9 cellular contexts compared by ENCODE assay signal in the genomic region with DNA sequence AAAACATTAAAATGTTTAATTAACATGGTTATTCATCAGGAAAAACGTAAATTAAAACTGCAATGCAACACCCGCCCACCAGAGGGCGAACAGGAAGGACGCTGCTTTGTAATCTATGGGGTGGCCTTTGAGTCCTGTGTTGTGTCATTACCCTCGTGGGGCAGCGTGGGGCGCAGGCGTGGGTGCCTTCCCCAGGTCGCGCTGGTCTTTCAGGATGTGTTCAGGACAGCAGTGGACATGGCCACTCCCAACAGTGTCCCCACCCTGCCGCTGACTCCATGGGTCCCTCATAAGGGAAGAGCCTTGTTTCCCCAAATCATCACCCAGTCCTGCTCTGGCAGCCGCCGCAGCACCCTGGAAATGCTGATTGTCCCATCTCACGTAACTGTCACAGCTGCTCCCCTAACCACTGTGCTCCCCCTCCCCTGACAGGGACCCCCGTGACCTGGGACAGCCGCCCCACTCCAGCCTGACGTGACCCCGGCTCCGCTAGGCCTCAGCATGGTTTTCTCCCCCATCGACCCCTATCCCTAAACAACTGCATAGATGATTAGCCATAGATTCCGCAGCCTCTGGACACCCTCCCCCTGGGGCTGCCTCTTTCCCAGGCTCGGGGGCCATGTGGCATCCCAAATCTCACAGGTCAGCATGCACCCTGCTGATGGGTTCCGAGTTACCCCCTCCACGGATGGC. TPM values are rescaled to one million over a fixed set of nuclear protein-coding genes. Genes with fewer than 3 reads are reported as not detected.
A peak's percentile ranks its signal among the peaks of the same experiment; 100 is the strongest.
DNase-seq lines count a peak whose midpoint lies in the region; ATAC-seq, FAIRE-seq and TF ChIP-seq lines count a peak whose summit lies in the region.
"Had no signal": no experiment of that assay in that cellular context is flagged by ENCODE, and none has a peak within 500 bp of the region (broad histone marks: within the 10 kb centered on the region; RNA-seq: fewer than 3 reads in every experiment).

No MANE protein-coding gene starts in this region.

- FAIRE-seq in A549 (lab: Jason Lieb, UNC) (no peak), GM12892 (lab: Jason Lieb, UNC) (peak; percentile 78)
- FAIRE-seq: islet of Langerhans had no signal

- H3K27ac ChIP-seq in A549, result no peak overlapping the region
- no peak overlapping the region for H3K27ac ChIP-seq in heart left ventricle
- H3K27ac ChIP-seq in gastrocnemius medialis, result no peak overlapping the region

- ATAC-seq in A549 (peak; percentile 54 to 69; a peak in 4 of 6 replicates), heart left ventricle (peak; percentile 26 to 50 (median 26)), gastrocnemius medialis (no peak), HG02623 (IDR thresholded peaks at IDR 0.05; ENCODE audit: unreplicated experiment) (no peak)

- H3K36me3 ChIP-seq in heart left ventricle (no peaks in the 10 kb centered on the region), gastrocnemius medialis (no peaks in the 10 kb centered on the region)

- TF ChIP-seq CTCF in A549 (IDR thresholded peaks at IDR 0.05) (peak; percentile 57), heart left ventricle (IDR thresholded peaks at IDR 0.05) (peak; percentile 61 to 87 (median 70)), gastrocnemius medialis (IDR thresholded peaks at IDR 0.05 in 4 of 5, conservative IDR thresholded peaks at IDR 0.05 in 1 of 5) (peak in 4 of 5 experiments; percentile 17 to 71 (median 56))

- no peak for TF ChIP-seq EP300 in A549 (IDR thresholded peaks at IDR 0.05)

- DNase-seq in A549 (ENCODE audit: low read depth in 1 of 2, low spot score in 1 of 2) (peak; percentile 34 to 39), GM12892 (ENCODE audit: insufficient read length) (no peak), RKO (ENCODE audit: low spot score) (peak; percentile 72), heart left ventricle (peak in 3 of 5 donors; percentile 21 to 46 (median 25)), gastrocnemius medialis (no peak), globus pallidus (ENCODE audit: low spot score) (no peak)
- DNase-seq in activated naive CD4-positive, alpha-beta T cell treated with Interleukin-2 at 50 U/mL for 16 hours, result peak; percentile 58

- 50% methylated on average over 24 of the region's 24 CpGs for whole genome bisulfite sequencing in A549 (ENCODE audit: missing lambda C conversion rate)
- 48 to 58% (median 52%) methylated on average over 24 of the region's 24 CpGs for WGBS in heart left ventricle, 4 donors

- TF ChIP-seq RAD21 in A549 (conservative IDR thresholded peaks at IDR 0.05 in 1 of 2, IDR thresholded peaks at IDR 0.05 in 1 of 2), result peak in 1 of 2 experiments; percentile 39; a peak in 2 of 5 replicates

- TF ChIP-seq POLR2A in A549 (IDR thresholded peaks at IDR 0.05; ENCODE audit: low read length) (no peak), GM12892 (IDR thresholded peaks at IDR 0.05; ENCODE audit: low read depth, low read length) (no peak), heart left ventricle (IDR thresholded peaks at IDR 0.05) (no peak), gastrocnemius medialis (IDR thresholded peaks at IDR 0.05) (no peak)

- H3K4me3 ChIP-seq in A549 (no peak overlapping the region), heart left ventricle (no peak overlapping the region), gastrocnemius medialis (no peak overlapping the region)

- intact Hi-C loops in heart left ventricle (cut with DNase I) (loop anchor here in 7 of 10 donors (5.0 to 10.0 kb wide), 5 partner anchors 262 to 679 kb away; no protein-coding TSS in a partner anchor), gastrocnemius medialis (cut with DNase I; ENCODE audit: low total_unique reads) (no loop called here)

- H3K27me3 ChIP-seq in heart left ventricle (peaks cover 0 to 13% (median 2%) of the 10 kb centered on the region in 9 donors), gastrocnemius medialis (peaks cover 0 to 5% (median 3%) of the 10 kb centered on the region in 3 donors)

- H3K4me1 ChIP-seq in A549 (no peaks in the 10 kb centered on the region), heart left ventricle (no peaks in the 10 kb centered on the region), gastrocnemius medialis (no peaks in the 10 kb centered on the region)

- CTCF ChIA-PET in A549 (lab: Yijun Ruan, JAX), result interaction anchor here (0.5 to 5.2 kb wide), 45 partner anchors 7 to 675 kb away, joined by 3 to 55 read pairs (median 4); partner anchors contain the start of genes GLT6D1 and LCN9

- H3K9me3 ChIP-seq in A549 (no peaks in the 10 kb centered on the region), heart left ventricle (no peaks in the 10 kb centered on the region), gastrocnemius medialis (no peaks in the 10 kb centered on the region)

- no peak overlapping the region for H3K4me2 ChIP-seq in A549

- in situ Hi-C loops in gastrocnemius medialis (cut with MboI; ENCODE audit: low sequenced_read_pairs in 4 of 4), result no loop called here

- POLR2A ChIA-PET in A549 (lab: Yijun Ruan, JAX), result no interaction called here

TF ChIP-seq in A549, 52 proteins besides CTCF, POLR2A, EP300 and RAD21:
- no peak for TF ChIP-seq NFE2L2 (conservative IDR thresholded peaks at IDR 0.05; ENCODE audit: low read length)
- peak; percentile 41; the same call in 1 of the 3 replicates for TF ChIP-seq SMC3 (IDR thresholded peaks at IDR 0.05)

RNA-seq across cellular contexts. Expression of gene GLT6D1, which starts 36.4 kb away (rescaled TPM):
- polyA plus RNA-seq in A549 (2011; rRNA removed) (not detected in 2 replicates), A549 (2017; fragmentation: RNase III; extraction: RNeasy Plus Mini Kit Qiagen cat#74134 plus additional on column Dnase treatment) (not detected in 3 replicates), heart left ventricle (not detected)
- polyA plus RNA-seq in A549 (2012; cell fraction: cytosol; rRNA removed), result not detected in 2 replicates
- not detected in 2 replicates for polyA plus RNA-seq in A549 (2012; cell fraction: nucleus; rRNA removed)
- polyA minus RNA-seq in A549 (2011; rRNA and poly(A)+ RNA removed), result not detected in 2 replicates
- not detected for polyA plus RNA-seq in GM12892 (2012; ENCODE audit: missing spikeins)
- total RNA-seq in heart left ventricle (not detected), gastrocnemius medialis (not detected)

RNA-seq across cellular contexts. Expression of gene PAEP, which starts 41.4 kb away (rescaled TPM):
- polyA plus RNA-seq in A549 (2011; rRNA removed) (0.15 TPM in 1 of 2 replicates, not detected in the other), A549 (2017; fragmentation: RNase III; extraction: RNeasy Plus Mini Kit Qiagen cat#74134 plus additional on column Dnase treatment) (not detected in 3 replicates), heart left ventricle (not detected)
- not detected in 2 replicates for polyA plus RNA-seq in A549 (2012; cell fraction: cytosol; rRNA removed)
- not detected in 2 replicates for polyA plus RNA-seq in A549 (2012; cell fraction: nucleus; rRNA removed)
- polyA minus RNA-seq in A549 (2011; rRNA and poly(A)+ RNA removed), result not detected in 2 replicates
- not detected for polyA plus RNA-seq in GM12892 (2012; ENCODE audit: missing spikeins)
- total RNA-seq in heart left ventricle (not detected), gastrocnemius medialis (not detected)

RNA-seq across cellular contexts. Expression of gene OBP2A, which starts 57.0 kb away (rescaled TPM):
- polyA plus RNA-seq in A549 (2011; rRNA removed) (not detected in 2 replicates), A549 (2017; fragmentation: RNase III; extraction: RNeasy Plus Mini Kit Qiagen cat#74134 plus additional on column Dnase treatment) (not detected in 3 replicates), heart left ventricle (not detected)
- polyA plus RNA-seq in A549 (2012; cell fraction: cytosol; rRNA removed), result not detected in 2 replicates
- polyA plus RNA-seq in A549 (2012; cell fraction: nucleus; rRNA removed), result not detected in 2 replicates
- polyA minus RNA-seq in A549 (2011; rRNA and poly(A)+ RNA removed), result not detected in 2 replicates
- not detected for polyA plus RNA-seq in GM12892 (2012; ENCODE audit: missing spikeins)
- total RNA-seq in heart left ventricle (not detected), gastrocnemius medialis (not detected)

Comparison
In these comparisons a context has a peak if more than half of its experiments do, and no peak if none do; other contexts are left out.
1. ATAC-seq: peak in A549 (2 of 2) and heart left ventricle (4 of 4); none in gastrocnemius medialis (0 of 2) and HG02623 (single experiment).
2. DNase-seq: peak in A549 (2 of 2), RKO (single experiment), activated naive CD4-positive, alpha-beta T cell treated with Interleukin-2 at 50 U/mL for 16 hours (single experiment) and heart left ventricle (3 of 5); none in GM12892 (single experiment), gastrocnemius medialis (0 of 2) and globus pallidus (single experiment).
3. Peak in every context shown above with its lines, with median percentiles within 50 percentile points of each other: CTCF ChIP-seq.